ENCODE assay signal across 39 cellular contexts in the genomic region with DNA sequence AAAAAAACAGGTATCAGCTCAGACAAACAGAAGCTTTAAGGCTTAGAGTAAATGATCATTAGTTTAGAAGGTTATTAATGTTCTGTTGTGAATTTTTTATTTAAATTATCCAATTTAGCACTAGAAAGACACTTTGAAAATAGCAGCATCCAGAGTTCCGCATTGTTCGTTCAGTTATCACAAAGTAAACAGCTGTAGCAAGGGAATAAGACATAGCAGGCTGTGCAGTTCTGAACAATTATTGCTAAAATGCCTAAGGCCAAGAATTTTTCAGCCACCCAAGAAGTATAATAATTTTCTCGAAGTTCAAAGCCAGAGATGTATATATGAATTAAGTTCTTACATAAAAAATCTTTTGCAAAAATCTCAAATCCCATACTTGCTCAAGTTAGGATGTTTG.
"Had no signal": no experiment of that assay in that cellular context is flagged by ENCODE, and none has a peak within 500 bp of the region (broad histone marks: within the 10 kb centered on the region; RNA-seq: fewer than 3 reads in every experiment).

No MANE protein-coding gene starts in this region.

- H3K9me3 Mint-ChIP-seq: activated naive CD4-positive, alpha-beta T cell treated with anti-CD3 and anti-CD28 coated beads, Interleukin-2, amount 10 ng/mL, durations not matched to agents 7 days and 5 days; activated naive CD4-positive, alpha-beta T cell treated with anti-CD3 and anti-CD28 coated beads, Interleukin-2, amount 50 U/mL, for 24 hours; activated T-helper 17 cell treated with anti-CD3 and anti-CD28 coated beads, Interleukin-2, amount 50 U/mL, for 72 hours; central memory CD8-positive, alpha-beta T cell had no signal

- H3K27ac Mint-ChIP-seq: activated naive CD4-positive, alpha-beta T cell treated with anti-CD3 and anti-CD28 coated beads for 36 hours; activated naive CD4-positive, alpha-beta T cell treated with anti-CD3 and anti-CD28 coated beads, Interleukin-2, amount 10 ng/mL, durations not matched to agents 7 days and 5 days; activated naive CD4-positive, alpha-beta T cell treated with anti-CD3 and anti-CD28 coated beads, Interleukin-2, amount 50 U/mL, for 24 hours; activated naive CD4-positive, alpha-beta T cell treated with anti-CD3 and anti-CD28 coated beads, Interleukin-2, amount 50 U/mL, for 72 hours; activated naive CD8-positive, alpha-beta T cell; activated naive CD8-positive, alpha-beta T cell treated with anti-CD3 and anti-CD28 coated beads for 36 hours; activated naive CD8-positive, alpha-beta T cell treated with anti-CD3 and anti-CD28 coated beads, Interleukin-2, amount 10 ng/mL, durations not matched to agents 7 days and 5 days; activated naive CD8-positive, alpha-beta T cell treated with anti-CD3 and anti-CD28 coated beads, Interleukin-2, amount 50 U/mL, for 24 hours; activated T-cell treated with anti-CD3 and anti-CD28 coated beads, Interleukin-2, amount 50 U/mL, for 24 hours; activated T-cell treated with anti-CD3 and anti-CD28 coated beads, Interleukin-2, amount 50 U/mL, for 72 hours; activated T-helper 1 cell treated with anti-CD3 and anti-CD28 coated beads, Interleukin-12 subunit alpha, Interleukin-12 subunit beta, Interleukin-2, Interleukin-4 antibody, amounts not matched to agents 30 ng/mL and 10 ng/mL and 1 ng/mL, durations not matched to agents 14 hours and 24 hours and 36 hours; activated T-helper 17 cell treated with anti-CD3 and anti-CD28 coated beads, Interleukin-2, amount 50 U/mL, for 72 hours; activated T-helper 2 cell treated with anti-CD3 and anti-CD28 coated beads, Interferon-gamma antibody, Interleukin-2, Interleukin-4, amounts not matched to agents 10 μg/mL and 5 μg/mL and 100 μg/mL, durations not matched to agents 14 hours and 24 hours and 36 hours; brain had no signal

- H3K36me3 ChIP-seq: adrenal gland, ascending aorta, brain microvascular endothelial cell, breast epithelium, cardiac muscle cell had no signal

- H3K4me3 ChIP-seq: adrenal gland, ascending aorta, body of pancreas, breast epithelium, cardiac muscle cell had no signal

- ATAC-seq: activated naive CD4-positive, alpha-beta T cell treated with anti-CD3 and anti-CD28 coated beads, Interleukin-2, amount 50 U/mL, for 72 hours; activated naive CD8-positive, alpha-beta T cell treated with anti-CD3 and anti-CD28 coated beads, Interleukin-2, amount 50 U/mL, for 24 hours; activated T-cell treated with anti-CD3 and anti-CD28 coated beads, Interleukin-2, amount 50 U/mL, for 4 hours; activated T-cell treated with anti-CD3 and anti-CD28 coated beads, Interleukin-2, amount 50 U/mL, for 72 hours; activated T-helper 17 cell treated with anti-CD3 and anti-CD28 coated beads, Interleukin-2, amount 50 U/mL, for 72 hours; body of pancreas had no signal

- H3K27me3 Mint-ChIP-seq: activated naive CD4-positive, alpha-beta T cell treated with anti-CD3 and anti-CD28 coated beads, Interleukin-2, amount 10 ng/mL, durations not matched to agents 7 days and 5 days; activated naive CD4-positive, alpha-beta T cell treated with anti-CD3 and anti-CD28 coated beads, Interleukin-2, amount 50 U/mL, for 24 hours; activated naive CD8-positive, alpha-beta T cell; activated naive CD8-positive, alpha-beta T cell treated with anti-CD3 and anti-CD28 coated beads for 36 hours; activated naive CD8-positive, alpha-beta T cell treated with anti-CD3 and anti-CD28 coated beads, Interleukin-2, amount 10 ng/mL, durations not matched to agents 7 days and 5 days; activated naive CD8-positive, alpha-beta T cell treated with anti-CD3 and anti-CD28 coated beads, Interleukin-2, amount 50 U/mL, for 24 hours; activated T-cell treated with anti-CD3 and anti-CD28 coated beads, Interleukin-2, amount 50 U/mL, for 24 hours; activated T-helper 17 cell treated with anti-CD3 and anti-CD28 coated beads, Interleukin-2, amount 50 U/mL, for 72 hours; brain; central memory CD8-positive, alpha-beta T cell had no signal

- H3K4me1 ChIP-seq: ascending aorta, body of pancreas, breast epithelium had no signal

- H3K36me3 Mint-ChIP-seq: brain had no signal

- H3K9me3 ChIP-seq: adrenal gland, ascending aorta, body of pancreas, breast epithelium had no signal

- H3K27me3 ChIP-seq: adrenal gland, ascending aorta, body of pancreas, brain microvascular endothelial cell, breast epithelium, cardiac muscle cell had no signal

- FAIRE-seq: astrocyte, bronchial epithelial cell had no signal

- H3K4me3 Mint-ChIP-seq: activated naive CD4-positive, alpha-beta T cell treated with anti-CD3 and anti-CD28 coated beads for 36 hours; activated naive CD4-positive, alpha-beta T cell treated with anti-CD3 and anti-CD28 coated beads, Interleukin-2, amount 10 ng/mL, durations not matched to agents 7 days and 5 days; activated naive CD4-positive, alpha-beta T cell treated with anti-CD3 and anti-CD28 coated beads, Interleukin-2, amount 50 U/mL, for 24 hours; activated naive CD8-positive, alpha-beta T cell; activated naive CD8-positive, alpha-beta T cell treated with anti-CD3 and anti-CD28 coated beads for 36 hours; activated naive CD8-positive, alpha-beta T cell treated with anti-CD3 and anti-CD28 coated beads, Interleukin-2, amount 10 ng/mL, durations not matched to agents 7 days and 5 days; activated naive CD8-positive, alpha-beta T cell treated with anti-CD3 and anti-CD28 coated beads, Interleukin-2, amount 50 U/mL, for 24 hours; activated T-cell treated with anti-CD3 and anti-CD28 coated beads, Interleukin-2, amount 50 U/mL, for 24 hours; activated T-cell treated with anti-CD3 and anti-CD28 coated beads, Interleukin-2, amount 50 U/mL, for 4 hours; activated T-cell treated with anti-CD3 and anti-CD28 coated beads, Interleukin-2, amount 50 U/mL, for 72 hours; activated T-helper 1 cell treated with anti-CD3 and anti-CD28 coated beads, Interleukin-12 subunit alpha, Interleukin-12 subunit beta, Interleukin-2, Interleukin-4 antibody, amounts not matched to agents 30 ng/mL and 10 ng/mL and 1 ng/mL, durations not matched to agents 14 hours and 24 hours and 36 hours; activated T-helper 17 cell treated with anti-CD3 and anti-CD28 coated beads, Interleukin-2, amount 50 U/mL, for 72 hours; brain; central memory CD8-positive, alpha-beta T cell had no signal

- DNase-seq: activated effector memory CD4-positive, alpha-beta T cell treated with anti-CD3 and anti-CD28 coated beads, Interleukin-2, amount 50 U/mL, for 16 hours; activated effector memory CD4-positive, alpha-beta T cell treated with Interleukin-2 at 50 U/mL for 16 hours; activated gamma-delta T cell; activated gamma-delta T cell treated with Interleukin-2 at 50 U/mL for 16 hours; activated naive CD4-positive, alpha-beta T cell; activated naive CD4-positive, alpha-beta T cell treated with anti-CD3 and anti-CD28 coated beads for 36 hours; activated naive CD4-positive, alpha-beta T cell treated with anti-CD3 and anti-CD28 coated beads, Interleukin-2, amount 10 ng/mL, durations not matched to agents 7 days and 5 days; activated naive CD4-positive, alpha-beta T cell treated with anti-CD3 and anti-CD28 coated beads, Interleukin-2, amount 50 U/mL, for 16 hours; activated naive CD4-positive, alpha-beta T cell treated with Interleukin-2 at 50 U/mL for 16 hours; activated naive CD8-positive, alpha-beta T cell treated with anti-CD3 and anti-CD28 coated beads for 36 hours; activated naive CD8-positive, alpha-beta T cell treated with anti-CD3 and anti-CD28 coated beads, Interleukin-2, amount 10 ng/mL, durations not matched to agents 7 days and 5 days; activated naive CD8-positive, alpha-beta T cell treated with anti-CD3 and anti-CD28 coated beads, Interleukin-2, amount 50 U/mL, for 24 hours; activated T-cell treated with anti-CD3 and anti-CD28 coated beads, Interleukin-2, amount 50 U/mL, for 24 hours; activated T-cell treated with anti-CD3 and anti-CD28 coated beads, Interleukin-2, amount 50 U/mL, for 4 hours; activated T-cell treated with anti-CD3 and anti-CD28 coated beads, Interleukin-2, amount 50 U/mL, for 48 hours; activated T-cell treated with anti-CD3 and anti-CD28 coated beads, Interleukin-2, amount 50 U/mL, for 72 hours; adrenal gland; amniotic stem cell; amygdala; anterior cingulate cortex; aorta; body of pancreas; brain microvascular endothelial cell; caudate nucleus; central memory CD4-positive, alpha-beta T cell; cerebellar nuclear complex had no signal

- H3K27ac ChIP-seq: adrenal gland, ascending aorta, body of pancreas, brain microvascular endothelial cell, breast epithelium, cardiac muscle cell had no signal
